Comparison of ENCODE assay signal across 8 cellular contexts in the genomic region with DNA sequence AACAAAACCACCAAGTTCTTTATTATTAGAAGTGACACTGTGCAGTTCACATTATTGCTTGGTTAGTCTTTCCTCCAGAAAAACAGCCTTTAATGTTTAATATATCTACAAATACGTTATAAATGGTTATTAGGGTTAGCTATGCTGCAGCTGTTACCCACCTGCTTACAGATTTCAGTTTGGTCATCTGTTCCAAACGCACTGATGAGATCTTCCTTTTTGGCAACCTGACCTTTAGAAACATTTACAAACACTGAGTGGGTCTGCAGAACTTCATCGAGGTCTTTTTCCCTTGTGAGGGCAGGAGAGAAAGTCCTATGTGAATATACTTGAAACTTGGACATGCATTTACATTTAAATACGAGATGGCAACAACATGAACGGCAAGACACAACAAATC. TPM values are rescaled to one million over a fixed set of nuclear protein-coding genes. Genes with fewer than 3 reads are reported as not detected.
DNase-seq lines count a peak whose midpoint lies in the region; ATAC-seq and TF ChIP-seq lines count a peak whose summit lies in the region.
"Not testable (repeated sequence)": the region's sequence is repeated elsewhere in the genome, so short reads cannot be mapped to it uniquely, and the experiment has no call there.

No MANE protein-coding gene starts in this region.

- H3K4me1 Mint-ChIP-seq in activated naive CD4-positive, alpha-beta T cell treated with anti-CD3 and anti-CD28 coated beads for 36 hours (ENCODE audit: low read depth) = peaks cover 29% of the 10 kb centered on the region
- H3K4me1 Mint-ChIP-seq in nephron progenitor cell = peaks cover 17% of the 10 kb centered on the region
- H3K4me1 Mint-ChIP-seq in stimulated activated memory B cell treated with anti-CD40 and anti-IgM and Interleukin-4, amounts not matched to agents 10 μg/mL and 1 μg/mL and 100 μg/mL, for 72 hours = peaks cover 13% of the 10 kb centered on the region

- H3K27me3 Mint-ChIP-seq in activated naive CD4-positive, alpha-beta T cell treated with anti-CD3 and anti-CD28 coated beads for 36 hours (ENCODE audit: low read depth); nephron progenitor cell (ENCODE audit: low read depth, poor library complexity); stimulated activated memory B cell treated with anti-CD40 and anti-IgM and Interleukin-4, amounts not matched to agents 10 μg/mL and 1 μg/mL and 100 μg/mL, for 72 hours: not testable (repeated sequence)

- H3K36me3 ChIP-seq in HEK293 (ENCODE audit: control insufficient read depth in 2 of 2, insufficient read depth in 1 of 2, low read length in 2 of 2) = peaks cover 20 to 27% of the 10 kb centered on the region in 2 experiments
- peaks cover 38% of the 10 kb centered on the region for H3K36me3 ChIP-seq in RWPE2 (ENCODE audit: low read depth)
- H3K36me3 ChIP-seq in right atrium auricular region = peaks cover 47% of the 10 kb centered on the region

- H3K27me3 ChIP-seq in AG04450 (ENCODE audit: control insufficient read depth, insufficient read depth, low read length); RWPE2 (ENCODE audit: insufficient read depth, poor library complexity, severe bottlenecking); right atrium auricular region: not testable (repeated sequence)

- not testable (repeated sequence) for H3K9me3 ChIP-seq in AG04450 (ENCODE audit: control insufficient read depth, insufficient read depth, low read length); HEK293 (ENCODE audit: control insufficient read depth, insufficient read depth, low read depth, low read length); RWPE2 (ENCODE audit: severe bottlenecking); right atrium auricular region

- not testable (repeated sequence) for TF ChIP-seq CTCF in AG04450 (IDR thresholded peaks at IDR 0.05; ENCODE audit: low read depth, low read length); HEK293 (tag by site-specific recombination; IDR thresholded peaks at IDR 0.05); RWPE2 (IDR thresholded peaks at IDR 0.05; ENCODE audit: poor library complexity, severe bottlenecking); coronary artery (IDR thresholded peaks at IDR 0.05); right atrium auricular region (IDR thresholded peaks at IDR 0.05); nephron progenitor cell (IDR thresholded peaks at IDR 0.05)

- CTCF ChIA-PET in AG04450 (lab: Charles Lee); HEK293 (lab: Yijun Ruan, JAX): not testable (repeated sequence)
- CTCF ChIA-PET in activated naive CD4-positive, alpha-beta T cell treated with anti-CD3 and anti-CD28 coated beads for 36 hours (lab: Charles Lee) = interaction anchor here (0.6 kb wide), 1 partner anchor 10 kb away, joined by 5 read pairs; no protein-coding TSS in a partner anchor

- peak overlapping the region; percentile 96 for H3K27ac Mint-ChIP-seq in activated naive CD4-positive, alpha-beta T cell treated with anti-CD3 and anti-CD28 coated beads for 36 hours
- H3K27ac Mint-ChIP-seq in nephron progenitor cell = peak overlapping the region; percentile 100
- peak overlapping the region; percentile 99 for H3K27ac Mint-ChIP-seq in stimulated activated memory B cell treated with anti-CD40 and anti-IgM and Interleukin-4, amounts not matched to agents 10 μg/mL and 1 μg/mL and 100 μg/mL, for 72 hours

- intact Hi-C loops in activated naive CD4-positive, alpha-beta T cell treated with anti-CD3 and anti-CD28 coated beads for 36 hours (cut with micrococcal nuclease) = loop anchor here (2.0 to 10.0 kb wide), 3 partner anchors 135 to 789 kb away; partner anchors contain the start of gene TPST1

- POLR2A ChIA-PET in AG04450 (lab: Yijun Ruan, JAX); HEK293 (lab: Yijun Ruan, JAX): not testable (repeated sequence)

- H3K36me3 Mint-ChIP-seq in activated naive CD4-positive, alpha-beta T cell treated with anti-CD3 and anti-CD28 coated beads for 36 hours (ENCODE audit: low read depth) = peaks cover 18% of the 10 kb centered on the region
- H3K36me3 Mint-ChIP-seq in nephron progenitor cell (ENCODE audit: low read depth) = peaks cover 29% of the 10 kb centered on the region
- H3K36me3 Mint-ChIP-seq in stimulated activated memory B cell treated with anti-CD40 and anti-IgM and Interleukin-4, amounts not matched to agents 10 μg/mL and 1 μg/mL and 100 μg/mL, for 72 hours = peaks cover 12% of the 10 kb centered on the region

- not testable (repeated sequence) for ATAC-seq in RWPE2 (ENCODE audit: low read depth); stimulated activated memory B cell treated with anti-CD40 and anti-IgM and Interleukin-4, amounts not matched to agents 10 μg/mL and 1 μg/mL and 100 μg/mL, for 72 hours

- H3K27ac ChIP-seq in AG04450 (ENCODE audit: low read depth, low read length) = peak overlapping the region; percentile 97
- H3K27ac ChIP-seq in HEK293 (ENCODE audit: extremely low read depth, low read depth, low read length) = not testable (repeated sequence)
- H3K27ac ChIP-seq in RWPE2 (ENCODE audit: poor library complexity, severe bottlenecking) = peak overlapping the region; percentile 83
- peak overlapping the region; percentile 93 to 97 for H3K27ac ChIP-seq in coronary artery
- H3K27ac ChIP-seq in right atrium auricular region = peak overlapping the region; percentile 99

- not testable (repeated sequence) for DNase-seq in AG04450 (ENCODE audit: low read depth, low spot score); RWPE2 (ENCODE audit: low spot score); activated naive CD4-positive, alpha-beta T cell treated with anti-CD3 and anti-CD28 coated beads for 36 hours; coronary artery (ENCODE audit: low spot score); right atrium auricular region (ENCODE audit: low spot score); nephron progenitor cell

- H3K4me1 ChIP-seq in HEK293 (ENCODE audit: control insufficient read depth, insufficient read depth, low read length); RWPE2 (ENCODE audit: insufficient read depth, poor library complexity, severe bottlenecking): not testable (repeated sequence)
- peaks cover 0 to 23% of the 10 kb centered on the region in 2 donors for H3K4me1 ChIP-seq in right atrium auricular region

- H3K9me3 Mint-ChIP-seq in activated naive CD4-positive, alpha-beta T cell treated with anti-CD3 and anti-CD28 coated beads for 36 hours; nephron progenitor cell; stimulated activated memory B cell treated with anti-CD40 and anti-IgM and Interleukin-4, amounts not matched to agents 10 μg/mL and 1 μg/mL and 100 μg/mL, for 72 hours: not testable (repeated sequence)

- H3K4me3 ChIP-seq in AG04450 (ENCODE audit: low read depth, low read length) (peak overlapping the region; percentile 70), HEK293 (ENCODE audit: low read depth, low read length) (peak overlapping the region; percentile 73), RWPE2 (ENCODE audit: severe bottlenecking) (peak overlapping the region; percentile 60), coronary artery (peak overlapping the region; percentile 80), right atrium auricular region (peak overlapping the region; percentile 88 to 93)

- peak overlapping the region; percentile 88 for H3K4me3 Mint-ChIP-seq in activated naive CD4-positive, alpha-beta T cell treated with anti-CD3 and anti-CD28 coated beads for 36 hours
- H3K4me3 Mint-ChIP-seq in nephron progenitor cell = peak overlapping the region; percentile 97
- peak overlapping the region; percentile 100 for H3K4me3 Mint-ChIP-seq in stimulated activated memory B cell treated with anti-CD40 and anti-IgM and Interleukin-4, amounts not matched to agents 10 μg/mL and 1 μg/mL and 100 μg/mL, for 72 hours

RNA-seq across cellular contexts. Expression of gene SBDS, which starts 1.3 kb away (rescaled TPM):
- polyA plus RNA-seq in AG04450 (2011; rRNA removed) = 82.7 and 119 TPM in 2 replicates
- 14.0 and 28.1 TPM in 2 replicates for polyA minus RNA-seq in AG04450 (2011; rRNA and poly(A)+ RNA removed)
- 10 to 100 TPM; 42.2 to 46.0 TPM for total RNA-seq in activated naive CD4-positive, alpha-beta T cell treated with anti-CD3 and anti-CD28 coated beads for 36 hours
- 100 to 1,000 TPM; 139 to 212 TPM for total RNA-seq in right atrium auricular region

RNA-seq across cellular contexts. Expression of gene TYW1, which starts 2.6 kb away (rescaled TPM):
- polyA plus RNA-seq in AG04450 (2011; rRNA removed) = 16.0 and 19.5 TPM in 2 replicates
- 22.0 and 22.4 TPM in 2 replicates for polyA minus RNA-seq in AG04450 (2011; rRNA and poly(A)+ RNA removed)
- total RNA-seq in activated naive CD4-positive, alpha-beta T cell treated with anti-CD3 and anti-CD28 coated beads for 36 hours = 10 to 100 TPM; 12.9 to 13.5 TPM
- total RNA-seq in right atrium auricular region = 10 to 100 TPM; 12.4 to 23.8 TPM
